Comparison of ENCODE assay signal across 10 cellular contexts in genomic region chr4:10007772-10008171, GRCh38. TPM values are rescaled to one million over a fixed set of nuclear protein-coding genes. Genes with fewer than 3 reads are reported as not detected.
DNase-seq lines count a peak whose midpoint lies in the region; ATAC-seq, FAIRE-seq and TF ChIP-seq lines count a peak whose summit lies in the region.
"Had no signal": no experiment of that assay in that cellular context is flagged by ENCODE, and none has a peak within 500 bp of the region (broad histone marks: within the 10 kb centered on the region; RNA-seq: fewer than 3 reads in every experiment).

No MANE protein-coding gene starts in this region.

- no peak overlapping the region for H3K9ac ChIP-seq in smooth muscle cell (ENCODE audit: low read depth)

- H3K79me2 ChIP-seq in smooth muscle cell (ENCODE audit: low read depth), result no peaks in the 10 kb centered on the region

- H3K4me3 ChIP-seq in A549, result no peak overlapping the region
- no peak overlapping the region for H3K4me3 ChIP-seq in body of pancreas
- H3K4me3 ChIP-seq in smooth muscle cell, result no peak overlapping the region

- 56% methylated on average over 4 of the region's 4 CpGs for WGBS in A549 (ENCODE audit: missing lambda C conversion rate)
- WGBS in body of pancreas, 2 donors, result 82 to 83% methylated on average over 4 of the region's 4 CpGs
- WGBS in smooth muscle cell (ENCODE audit: low lambda C conversion rate), result 88% methylated on average over 4 of the region's 4 CpGs

- H3F3A ChIP-seq in smooth muscle cell (ENCODE audit: low read depth), result no peaks in the 10 kb centered on the region

- DNase-seq in A549 (ENCODE audit: low read depth in 1 of 2, low spot score in 1 of 2) (no peak), GM19239 (ENCODE audit: insufficient read length, low spot score) (no peak), body of pancreas (no peak), NCI-H1417 treated with DMSO at 0.1 percent for 48 hours (lab: John Stamatoyannopoulos, UW) (no peak), ureter (ENCODE audit: low spot score) (no peak), GM13976 (ENCODE audit: low spot score) (no peak), smooth muscle cell (lab: John Stamatoyannopoulos, UW; ENCODE audit: unreplicated experiment) (no peak)
- DNase-seq: AML-193 had no signal

- TF ChIP-seq RAD21 in A549 (conservative IDR thresholded peaks at IDR 0.05 in 1 of 2, IDR thresholded peaks at IDR 0.05 in 1 of 2), result no peak

- no peaks in the 10 kb centered on the region for H3K36me3 ChIP-seq in body of pancreas (replicated peaks in 1 of 2; ENCODE audit: insufficient read depth in 1 of 2, low read depth in 2 of 2)
- no peaks in the 10 kb centered on the region for H3K36me3 ChIP-seq in smooth muscle cell (ENCODE audit: low read depth)

- H3K4me2 ChIP-seq in A549 (peak overlapping the region; percentile 83), smooth muscle cell (no peak overlapping the region)

- TF ChIP-seq POLR2A in A549 (IDR thresholded peaks at IDR 0.05; ENCODE audit: low read length) (no peak), body of pancreas (IDR thresholded peaks at IDR 0.05) (no peak)

- POLR2A ChIA-PET in A549 (lab: Yijun Ruan, JAX), result no interaction called here

- TF ChIP-seq CTCF in A549 (IDR thresholded peaks at IDR 0.05) (no peak), body of pancreas (IDR thresholded peaks at IDR 0.05) (no peak), GM13976 (IDR thresholded peaks at IDR 0.05; ENCODE audit: borderline replicate concordance, control extremely low read depth, extremely low read depth, insufficient read depth, missing control alignments) (no peak), smooth muscle cell (IDR thresholded peaks at IDR 0.05; ENCODE audit: borderline replicate concordance, insufficient read depth, poor library complexity, severe bottlenecking) (no peak)

- intact Hi-C loops in body of pancreas (cut with DNase I), result no loop called here

- in situ Hi-C loops in GM13976 (cut with MboI; ENCODE audit: low sequenced_read_pairs, unreplicated experiment), result no loop called here

- no peak for TF ChIP-seq EP300 in A549 (IDR thresholded peaks at IDR 0.05)

- no peaks in the 10 kb centered on the region for H3K27me3 ChIP-seq in body of pancreas
- H3K27me3 ChIP-seq in smooth muscle cell (ENCODE audit: low read depth), result no peaks in the 10 kb centered on the region

- H4K20me1 ChIP-seq in smooth muscle cell (ENCODE audit: low read depth), result no peaks in the 10 kb centered on the region

- H3K4me1 ChIP-seq in A549 (peaks cover 43% of the 10 kb centered on the region), body of pancreas (peaks cover 35% of the 10 kb centered on the region), smooth muscle cell (ENCODE audit: low read depth) (peaks cover 4% of the 10 kb centered on the region)

- FAIRE-seq in A549 (lab: Jason Lieb, UNC) (no peak), GM19239 (lab: Jason Lieb, UNC) (peak; percentile 89)
- FAIRE-seq: urothelium cell line had no signal

- no peak overlapping the region for H2AFZ ChIP-seq in smooth muscle cell (ENCODE audit: low read depth)

- CTCF ChIA-PET in A549 (lab: Yijun Ruan, JAX), result interaction anchor here (0.9 to 2.7 kb wide), 5 partner anchors 7 to 244 kb away, joined by 4 to 8 read pairs (median 6); no protein-coding TSS in a partner anchor

- no peaks in the 10 kb centered on the region for H3K9me3 ChIP-seq in A549
- H3K9me3 ChIP-seq in body of pancreas, result no peaks in the 10 kb centered on the region
- H3K9me3 ChIP-seq in smooth muscle cell (replicated peaks; ENCODE audit: low read depth), result no peaks in the 10 kb centered on the region

- ATAC-seq in A549, result peak in 1 of 2 experiments; percentile 19; a peak in 2 of 6 replicates
- peak; percentile 65 for ATAC-seq in HG02870 (IDR thresholded peaks at IDR 0.05; ENCODE audit: unreplicated experiment)
- ATAC-seq in body of pancreas, result no peak

- H3K27ac ChIP-seq in A549 (peak overlapping the region; percentile 82 to 84), body of pancreas (peak overlapping the region in 3 of 4 donors; percentile 72 to 86 (median 78)), smooth muscle cell (ENCODE audit: low read depth) (no peak overlapping the region)

TF ChIP-seq in A549, 52 proteins besides CTCF, POLR2A, EP300 and RAD21:
- no peak for TF ChIP-seq CHD2 (IDR thresholded peaks at IDR 0.05; ENCODE audit: low read length, partially characterized antibody)
- no peak for TF ChIP-seq HEYL (CRISPR knock-in tag; IDR thresholded peaks at IDR 0.05)
- TF ChIP-seq FOXS1 (CRISPR knock-in tag; IDR thresholded peaks at IDR 0.05), result no peak
- TF ChIP-seq, protein P1, sequence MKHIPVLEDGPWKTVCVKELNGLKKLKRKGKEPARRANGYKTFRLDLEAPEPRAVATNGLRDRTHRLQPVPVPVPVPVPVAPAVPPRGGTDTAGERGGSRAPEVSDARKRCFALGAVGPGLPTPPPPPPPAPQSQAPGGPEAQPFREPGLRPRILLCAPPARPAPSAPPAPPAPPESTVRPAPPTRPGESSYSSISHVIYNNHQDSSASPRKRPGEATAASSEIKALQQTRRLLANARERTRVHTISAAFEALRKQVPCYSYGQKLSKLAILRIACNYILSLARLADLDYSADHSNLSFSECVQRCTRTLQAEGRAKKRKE (CRISPR knock-in tag; IDR thresholded peaks at IDR 0.05; ENCODE audit: low read depth), result no peak
- no peak for TF ChIP-seq CBX8 (IDR thresholded peaks at IDR 0.05)
- no peak for TF ChIP-seq ZSCAN20 (CRISPR knock-in tag; IDR thresholded peaks at IDR 0.05)
- no peak for TF ChIP-seq ZC3H11A (IDR thresholded peaks at IDR 0.05)
- TF ChIP-seq JUN (IDR thresholded peaks at IDR 0.05), result no peak
- no peak for TF ChIP-seq HDAC2 (IDR thresholded peaks at IDR 0.05)
- TF ChIP-seq SREBF2 (IDR thresholded peaks at IDR 0.05), result no peak
- no peak for TF ChIP-seq POLR2AphosphoS2 (conservative IDR thresholded peaks at IDR 0.05; ENCODE audit: low read length)
- no peak for TF ChIP-seq EHF (CRISPR knock-in tag; IDR thresholded peaks at IDR 0.05)
- no peak for TF ChIP-seq KDM5A (IDR thresholded peaks at IDR 0.05)
- TF ChIP-seq CBX2 (IDR thresholded peaks at IDR 0.05; ENCODE audit: borderline replicate concordance, low read depth), result no peak
- TF ChIP-seq NFE2L2 (conservative IDR thresholded peaks at IDR 0.05; ENCODE audit: low read length), result no peak
- TF ChIP-seq PHF8 (IDR thresholded peaks at IDR 0.05; ENCODE audit: borderline replicate concordance, low read depth), result no peak
- TF ChIP-seq HOXA7 (CRISPR knock-in tag; IDR thresholded peaks at IDR 0.05), result no peak
TF ChIP-seq in A549: peak in this region for 0.

RNA-seq across cellular contexts. Expression of gene SLC2A9, which starts 13.5 kb away (rescaled TPM):
- polyA plus RNA-seq in A549 (2011; rRNA removed), result 0.61 and 0.70 TPM in 2 replicates
- polyA plus RNA-seq in A549 (2012; cell fraction: cytosol; rRNA removed), result 0.20 and 0.29 TPM in 2 replicates
- 0.46 and 0.64 TPM in 2 replicates for polyA plus RNA-seq in A549 (2012; cell fraction: nucleus; rRNA removed)
- 0.62 to 1.0 TPM (median 0.76 TPM) in 3 replicates for polyA plus RNA-seq in A549 (2017; fragmentation: RNase III; extraction: RNeasy Plus Mini Kit Qiagen cat#74134 plus additional on column Dnase treatment)
- polyA minus RNA-seq in A549 (2011; rRNA and poly(A)+ RNA removed), result 0.54 and 1.7 TPM in 2 replicates
- 1 to 10 TPM; 1.6 to 8.6 TPM for total RNA-seq in body of pancreas
- 67.5 TPM for total RNA-seq in ureter
- total RNA-seq in smooth muscle cell, result 2.2 and 3.5 TPM in 2 replicates
- 1.3 and 3.2 TPM in 2 replicates for polyA plus RNA-seq in smooth muscle cell
